ENCODE assay signal across 8 cellular contexts in genomic region chr9:129336601-129337286, GRCh38.
DNase-seq lines count a peak whose midpoint lies in the region; ATAC-seq, FAIRE-seq and TF ChIP-seq lines count a peak whose summit lies in the region.

No MANE protein-coding gene starts in this region.

- intact Hi-C loops in left ventricle myocardium superior (cut with micrococcal nuclease) (no loop called here), gastrocnemius medialis (cut with DNase I; ENCODE audit: low total_unique reads) (no loop called here)

- H3K4me3 Mint-ChIP-seq in activated naive CD4-positive, alpha-beta T cell treated with anti-CD3 and anti-CD28 coated beads, Interleukin-2, amount 10 ng/mL, durations not matched to agents 7 days and 5 days: peak overlapping the region; percentile 60

- H3K9me3 Mint-ChIP-seq in activated naive CD4-positive, alpha-beta T cell treated with anti-CD3 and anti-CD28 coated beads, Interleukin-2, amount 10 ng/mL, durations not matched to agents 7 days and 5 days: no peaks in the 10 kb centered on the region

- H3K4me3 ChIP-seq in gastrocnemius medialis: peak overlapping the region; percentile 39 to 63 (median 48)

- peak; percentile 63 for DNase-seq in DMS53 (lab: John Stamatoyannopoulos, UW)
- DNase-seq in DMS53 treated with DMSO at 0.1 percent for 48 hours (lab: John Stamatoyannopoulos, UW; ENCODE audit: unreplicated experiment): no peak
- peak; percentile 53 for DNase-seq in activated naive CD4-positive, alpha-beta T cell treated with anti-CD3 and anti-CD28 coated beads, Interleukin-2, amount 10 ng/mL, durations not matched to agents 7 days and 5 days
- peak; percentile 63 for DNase-seq in left ventricle myocardium superior
- DNase-seq in gastrocnemius medialis: no peak
- no peak for DNase-seq in globus pallidus (ENCODE audit: low spot score)
- no peak for DNase-seq in urothelium cell line (ENCODE audit: low spot score)

- peaks cover 3 to 10% (median 8%) of the 10 kb centered on the region in 3 donors for H3K27me3 ChIP-seq in gastrocnemius medialis

- CTCF ChIA-PET in activated naive CD4-positive, alpha-beta T cell treated with anti-CD3 and anti-CD28 coated beads, Interleukin-2, amount 10 ng/mL, durations not matched to agents 7 days and 5 days (lab: Charles Lee): no interaction called here

- no peaks in the 10 kb centered on the region for H3K9me3 ChIP-seq in gastrocnemius medialis

- no peak for FAIRE-seq in urothelium cell line (lab: Jason Lieb, UNC)

- ATAC-seq in left ventricle myocardium superior (no peak), gastrocnemius medialis (peak in 1 of 2 donors; percentile 14), GM18505 (IDR thresholded peaks at IDR 0.05; ENCODE audit: unreplicated experiment) (no peak)

- peak overlapping the region; percentile 13 to 49 (median 32) for H3K27ac ChIP-seq in gastrocnemius medialis

- TF ChIP-seq POLR2A in gastrocnemius medialis (IDR thresholded peaks at IDR 0.05): no peak
- no peak for TF ChIP-seq POLR2A in GM18505 (IDR thresholded peaks at IDR 0.05; ENCODE audit: borderline replicate concordance, extremely low read depth, insufficient read depth, insufficient read length)

- H3K27ac Mint-ChIP-seq in activated naive CD4-positive, alpha-beta T cell treated with anti-CD3 and anti-CD28 coated beads, Interleukin-2, amount 10 ng/mL, durations not matched to agents 7 days and 5 days: no peak overlapping the region

- H3K4me1 ChIP-seq in gastrocnemius medialis: peaks cover 14 to 19% of the 10 kb centered on the region in 2 donors

- in situ Hi-C loops in gastrocnemius medialis (cut with MboI; ENCODE audit: low sequenced_read_pairs in 4 of 4): no loop called here

- H3K27me3 Mint-ChIP-seq in activated naive CD4-positive, alpha-beta T cell treated with anti-CD3 and anti-CD28 coated beads, Interleukin-2, amount 10 ng/mL, durations not matched to agents 7 days and 5 days: peaks cover 32% of the 10 kb centered on the region

- TF ChIP-seq CTCF in gastrocnemius medialis (IDR thresholded peaks at IDR 0.05 in 4 of 5, conservative IDR thresholded peaks at IDR 0.05 in 1 of 5): no peak

- H3K36me3 ChIP-seq in gastrocnemius medialis: no peaks in the 10 kb centered on the region

- peaks cover 18% of the 10 kb centered on the region for H3K4me1 Mint-ChIP-seq in activated naive CD4-positive, alpha-beta T cell treated with anti-CD3 and anti-CD28 coated beads, Interleukin-2, amount 10 ng/mL, durations not matched to agents 7 days and 5 days

- H3K36me3 Mint-ChIP-seq in activated naive CD4-positive, alpha-beta T cell treated with anti-CD3 and anti-CD28 coated beads, Interleukin-2, amount 10 ng/mL, durations not matched to agents 7 days and 5 days: no peaks in the 10 kb centered on the region

Comparison
In these comparisons a context has a peak if more than half of its experiments do, and no peak if none do; other contexts are left out.
1. DNase-seq: peak in DMS53 (single experiment), activated naive CD4-positive, alpha-beta T cell treated with anti-CD3 and anti-CD28 coated beads, Interleukin-2, amount 10 ng/mL, durations not matched to agents 7 days and 5 days (single experiment) and left ventricle myocardium superior (single experiment); none in DMS53 treated with DMSO at 0.1 percent for 48 hours (single experiment), gastrocnemius medialis (0 of 2), globus pallidus (single experiment) and urothelium cell line (single experiment).